ENCODE assay signal across 19 cellular contexts in the genomic region with DNA sequence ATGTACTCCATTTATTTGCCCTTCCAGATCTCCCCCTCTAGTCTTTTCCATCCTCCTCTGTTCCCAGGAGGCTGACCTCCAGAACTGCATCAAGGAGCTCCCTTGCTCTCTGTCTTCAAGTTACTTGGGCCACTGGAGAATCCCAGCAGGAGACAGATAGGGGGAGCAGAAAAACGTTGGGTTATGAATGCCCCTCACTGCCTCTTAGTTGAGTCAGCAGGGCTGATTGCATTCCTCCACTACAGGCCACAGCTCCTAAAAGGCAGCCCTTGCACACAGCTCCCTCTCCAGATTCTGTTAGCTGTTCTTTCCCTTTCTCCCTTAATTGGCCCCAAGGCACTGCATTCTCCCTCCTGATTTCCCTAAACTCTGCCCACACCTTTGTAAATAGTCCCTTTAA. TPM values are rescaled to one million over a fixed set of nuclear protein-coding genes. Genes with fewer than 3 reads are reported as not detected.
DNase-seq lines count a peak whose midpoint lies in the region; ATAC-seq and TF ChIP-seq lines count a peak whose summit lies in the region.
"Had no signal": no experiment of that assay in that cellular context is flagged by ENCODE, and none has a peak within 500 bp of the region (broad histone marks: within the 10 kb centered on the region; RNA-seq: fewer than 3 reads in every experiment).

No MANE protein-coding gene starts in this region.

- peak; percentile 42 for DNase-seq in GM23248
- DNase-seq in SJSA1 (ENCODE audit: low read depth in 1 of 2, low spot score in 2 of 2), result peak; percentile 27 to 44
- DNase-seq in foreskin fibroblast, result peak in 1 of 2 donors; percentile 49
- no peak for DNase-seq in retinal pigment epithelial cell (ENCODE audit: low read depth)
- DNase-seq in activated CD4-positive, alpha-beta T cell treated with anti-CD3 and anti-CD28 coated beads for 1 hour, result no peak
- no peak for DNase-seq in activated CD4-positive, alpha-beta T cell treated with anti-CD3 and anti-CD28 coated beads, Interleukin-2, amount 50 U/mL, for 1 hour
- DNase-seq in KG1 (lab: John Stamatoyannopoulos, UW), result no peak
- DNase-seq: activated CD4-positive, alpha-beta T cell treated with anti-CD3 and anti-CD28 coated beads, Interleukin-2, amount 10 ng/mL, durations not matched to agents 24 days and 14 days; activated naive CD4-positive, alpha-beta T cell treated with Interleukin-2 at 50 U/mL for 16 hours; activated T-cell treated with anti-CD3 and anti-CD28 coated beads for 4 hours; body of pancreas; erythroblast; head of caudate nucleus; Kasumi-1; left cardiac atrium; NCI-H1436; nucleus accumbens; stimulated activated CD4-positive, alpha-beta T cell treated with anti-CD3 and anti-CD28 coated beads, Interleukin-4, amount 100 ng/mL, for 4 hours had no signal

- H3K4me3 ChIP-seq in GM23248, result no peak overlapping the region
- no peak overlapping the region for H3K4me3 ChIP-seq in SJSA1
- H3K4me3 ChIP-seq in foreskin fibroblast (ENCODE audit: low read depth in 1 of 2, low read length in 2 of 2), result no peak overlapping the region
- no peak overlapping the region for H3K4me3 ChIP-seq in retinal pigment epithelial cell (ENCODE audit: low read length)
- H3K4me3 ChIP-seq: body of pancreas had no signal

- H4K20me1 ChIP-seq in GM23248 (ENCODE audit: insufficient read depth), result no peaks in the 10 kb centered on the region

- H3K27me3 ChIP-seq in GM23248 (replicated peaks; ENCODE audit: insufficient read depth) (no peaks in the 10 kb centered on the region), SJSA1 (replicated peaks) (no peaks in the 10 kb centered on the region)
- H3K27me3 ChIP-seq: body of pancreas had no signal

- in situ Hi-C loops in GM23248 (cut with MboI), result no loop called here

- no peaks in the 10 kb centered on the region for H3K79me2 ChIP-seq in GM23248 (ENCODE audit: insufficient read depth)

- no peak for ATAC-seq in HG03469 (IDR thresholded peaks at IDR 0.05; ENCODE audit: unreplicated experiment)
- ATAC-seq: body of pancreas, left cardiac atrium had no signal

- H3K9me3 ChIP-seq in GM23248 (ENCODE audit: low read depth), result no peaks in the 10 kb centered on the region
- no peaks in the 10 kb centered on the region for H3K9me3 ChIP-seq in SJSA1 (replicated peaks)
- H3K9me3 ChIP-seq: body of pancreas had no signal

- no peak overlapping the region for H3K9ac ChIP-seq in GM23248

- H3F3A ChIP-seq in GM23248 (ENCODE audit: insufficient read depth), result no peaks in the 10 kb centered on the region

- H3K36me3 ChIP-seq in GM23248 (ENCODE audit: low read depth) (no peaks in the 10 kb centered on the region), SJSA1 (no peaks in the 10 kb centered on the region)

- H3K27ac ChIP-seq in GM23248, result no peak overlapping the region
- no peak overlapping the region for H3K27ac ChIP-seq in SJSA1
- H3K27ac ChIP-seq: body of pancreas had no signal

- H3K4me1 ChIP-seq in GM23248 (ENCODE audit: insufficient read depth), result peaks cover 7% of the 10 kb centered on the region
- H3K4me1 ChIP-seq in SJSA1 (replicated peaks), result peaks cover 11% of the 10 kb centered on the region
- H3K4me1 ChIP-seq: body of pancreas had no signal

- no peaks in the 10 kb centered on the region for H3K9me2 ChIP-seq in GM23248 (ENCODE audit: insufficient read depth)

- peak overlapping the region; percentile 4 for H3K4me2 ChIP-seq in GM23248 (ENCODE audit: unreplicated experiment)

- peak overlapping the region; percentile 48 for H2AFZ ChIP-seq in GM23248

- WGBS in GM23248 (ENCODE audit: low coverage in 1 of 2, low lambda C conversion rate in 2 of 2, missing lambda C conversion rate in 2 of 2), 2 experiments, result 0% methylated on average over 1 of the region's 1 CpG

- TF ChIP-seq CTCF in foreskin fibroblast (IDR thresholded peaks at IDR 0.05; ENCODE audit: low read depth, low read length), result peak; percentile 8
- TF ChIP-seq CTCF in retinal pigment epithelial cell (conservative IDR thresholded peaks at IDR 0.05; ENCODE audit: low read depth, low read length), result peak; percentile 26

RNA-seq across cellular contexts. Expression of gene CEP152, which starts 12.4 kb away (rescaled TPM):
- 1.8 and 2.3 TPM in 2 replicates for total RNA-seq in GM23248 (2014; rRNA removed; shearing (Covaris generic))
- 3.6 and 3.9 TPM in 2 replicates for polyA plus RNA-seq in GM23248 (2016; fragmentation: Nextera tagmentation; extraction: Ambion mirVana)
- 16.6 and 19.5 TPM in 2 replicates for total RNA-seq in SJSA1 (2014; rRNA removed; shearing (Covaris generic))

RNA-seq across cellular contexts. Expression of gene EID1, which starts 54.7 kb away (rescaled TPM):
- 267 and 281 TPM in 2 replicates for total RNA-seq in GM23248 (2014; rRNA removed; shearing (Covaris generic))
- polyA plus RNA-seq in GM23248 (2016; fragmentation: Nextera tagmentation; extraction: Ambion mirVana), result 380 and 396 TPM in 2 replicates
- 378 and 579 TPM in 2 replicates for total RNA-seq in SJSA1 (2014; rRNA removed; shearing (Covaris generic))

Comparison
In these comparisons a context has a peak if more than half of its experiments do, and no peak if none do; other contexts are left out.
1. DNase-seq: peak in GM23248 (single experiment) and SJSA1 (2 of 2); none in retinal pigment epithelial cell (single experiment), activated CD4-positive, alpha-beta T cell treated with anti-CD3 and anti-CD28 coated beads for 1 hour (single experiment), activated CD4-positive, alpha-beta T cell treated with anti-CD3 and anti-CD28 coated beads, Interleukin-2, amount 50 U/mL, for 1 hour (single experiment) and KG1 (single experiment).